In genomic region chr13:36840718-36841250, GRCh38 we compare ENCODE assay signal across 1 cellular context.
TF ChIP-seq lines count a peak whose summit lies in the region.

No MANE protein-coding gene starts in this region.

TF ChIP-seq in H1, 55 proteins besides CTCF, POLR2A, EP300 and RAD21 (continued from another document):
- TF ChIP-seq HDAC6 (IDR thresholded peaks at IDR 0.05; ENCODE audit: low read depth, low read length) = no peak
- no peak for TF ChIP-seq SUZ12 (IDR thresholded peaks at IDR 0.05; ENCODE audit: low read length)
- TF ChIP-seq RBBP5 (IDR thresholded peaks at IDR 0.05; ENCODE audit: borderline replicate concordance, low read depth, low read length) = no peak
- TF ChIP-seq NANOG (IDR thresholded peaks at IDR 0.05; ENCODE audit: insufficient read depth, low read depth, low read length, poor library complexity, severe bottlenecking) = no peak
